31 cellular contexts compared by ENCODE assay signal in genomic region chr10:104880655-104881222, GRCh38.
"Had no signal": no experiment of that assay in that cellular context is flagged by ENCODE, and none has a peak within 500 bp of the region (broad histone marks: within the 10 kb centered on the region; RNA-seq: fewer than 3 reads in every experiment).

No MANE protein-coding gene starts in this region.

- H3K36me3 ChIP-seq: neural progenitor cell, ovary, right lobe of liver, sigmoid colon, spleen, suprapubic skin, thoracic aorta, thyroid gland, tibial nerve, upper lobe of right lung, uterus had no signal

- DNase-seq: naive B cell; naive thymus-derived CD8-positive, alpha-beta T cell; nephron progenitor cell; occipital lobe; ovary; posterior cingulate gyrus; psoas muscle; right cardiac atrium; right lobe of liver; sigmoid colon; spleen; stimulated activated CD4-positive, alpha-beta T cell treated with anti-CD3 and anti-CD28 coated beads, Interleukin-12 subunit alpha, Interleukin-12 subunit beta, amount 100 ng/mL, for 4 hours; stimulated activated CD4-positive, alpha-beta T cell treated with anti-CD3 and anti-CD28 coated beads, Interleukin-1b, Interleukin-23, amount 100 ng/mL, for 48 hours; stimulated activated CD4-positive, alpha-beta T cell treated with anti-CD3 and anti-CD28 coated beads, Interleukin-4, amount 100 ng/mL, for 1 hour; stimulated activated CD4-positive, alpha-beta T cell treated with anti-CD3 and anti-CD28 coated beads, Interleukin-4, amount 100 ng/mL, for 4 hours; stimulated activated CD8-positive, alpha-beta memory T cell treated with anti-CD3 and anti-CD28 coated beads, Interleukin-4, amount 100 ng/mL, for 48 hours; stimulated activated naive CD4-positive, alpha-beta T cell; stimulated activated naive CD8-positive, alpha-beta T cell treated with anti-CD3 and anti-CD28 coated beads, Interleukin-15, amount 100 ng/mL, for 72 hours; stimulated activated naive CD8-positive, alpha-beta T cell treated with anti-CD3 and anti-CD28 coated beads, Interleukin-15, Interleukin-2, amounts not matched to agents 100 U/mL and 50 U/mL, for 24 hours; substantia nigra; thyroid gland; upper lobe of right lung; uterus had no signal

- H3K27ac ChIP-seq: neural progenitor cell, ovary, parathyroid adenoma, psoas muscle, right lobe of liver, sigmoid colon, spleen, suprapubic skin, thoracic aorta, thyroid gland, tibial nerve, upper lobe of right lung, uterus had no signal

- H3K4me2 ChIP-seq: neural progenitor cell, smooth muscle cell had no signal

- H3K9me3 ChIP-seq: ovary, psoas muscle, right lobe of liver, sigmoid colon, spleen, suprapubic skin, thoracic aorta, thyroid gland, tibial nerve, upper lobe of right lung, uterus had no signal

- H3K4me3 ChIP-seq: neural progenitor cell, ovary, psoas muscle, right lobe of liver, sigmoid colon, smooth muscle cell, spleen, suprapubic skin, thoracic aorta, thyroid gland, tibial nerve, upper lobe of right lung, uterus had no signal

- H2AFZ ChIP-seq: neural progenitor cell, parathyroid adenoma had no signal

- ATAC-seq: naive thymus-derived CD8-positive, alpha-beta T cell; natural killer cell treated with Interleukin-12 subunit alpha and Interleukin-12 subunit beta and Interleukin-15 and Interleukin-18, amount 100 ng/mL, for 72 hours; psoas muscle; right cardiac atrium; right lobe of liver; stimulated activated memory B cell treated with anti-CD40 and anti-IgM and Interleukin-4, amounts not matched to agents 10 μg/mL and 1 μg/mL and 100 μg/mL, for 72 hours; stimulated activated naive CD8-positive, alpha-beta T cell treated with anti-CD3 and anti-CD28 coated beads, Interleukin-15, amount 100 ng/mL, for 72 hours; stimulated activated naive CD8-positive, alpha-beta T cell treated with anti-CD3 and anti-CD28 coated beads, Interleukin-15, Interleukin-2, amounts not matched to agents 100 U/mL and 50 U/mL, for 24 hours; upper lobe of right lung had no signal

- H3K27me3 ChIP-seq: neural progenitor cell, ovary, right lobe of liver, sigmoid colon, suprapubic skin, thyroid gland, tibial nerve, upper lobe of right lung, uterus had no signal

- H3K79me2 ChIP-seq: parathyroid adenoma had no signal

- H3K4me1 ChIP-seq: parathyroid adenoma, psoas muscle, right lobe of liver, sigmoid colon, spleen, suprapubic skin, thyroid gland, tibial nerve, upper lobe of right lung, uterus had no signal

- H3K9ac ChIP-seq: neural progenitor cell, parathyroid adenoma had no signal
